In genomic region chr16:67277294-67277998, GRCh38 we compare ENCODE assay signal across 8 cellular contexts. TPM values are rescaled to one million over a fixed set of nuclear protein-coding genes. Genes with fewer than 3 reads are reported as not detected.
DNase-seq lines count a peak whose midpoint lies in the region; ATAC-seq and TF ChIP-seq lines count a peak whose summit lies in the region.

No MANE protein-coding gene starts in this region.

- intact Hi-C loops in mucosa of descending colon (cut with DNase I, micrococcal nuclease): no loop called here

- no peak overlapping the region for H3K4me3 ChIP-seq in mucosa of descending colon

- DNase-seq in AML-193 (lab: John Stamatoyannopoulos, UW) (peak; percentile 12 to 33), mucosa of descending colon (peak; percentile 29 to 70 (median 44)), SHP77 treated with DMSO at 0.1 percent for 48 hours (lab: John Stamatoyannopoulos, UW) (no peak)

- H3K9me3 ChIP-seq in KOPT-K1 (ENCODE audit: insufficient read depth, low read length, poor library complexity, severe bottlenecking) (no peaks in the 10 kb centered on the region), mucosa of descending colon (no peaks in the 10 kb centered on the region)

- TF ChIP-seq CTCF in brain (conservative IDR thresholded peaks at IDR 0.05) (no peak), mucosa of descending colon (IDR thresholded peaks at IDR 0.05) (no peak)

- peaks cover 18% of the 10 kb centered on the region for H3K27me3 Mint-ChIP-seq in brain

- H3K27ac Mint-ChIP-seq in brain: peak overlapping the region in 4 of 5 experiments; percentile 34 to 68 (median 60)

- H3K27ac ChIP-seq in KOPT-K1 (ENCODE audit: low read depth, low read length, poor library complexity, severe bottlenecking): peak overlapping the region; percentile 83

- no peaks in the 10 kb centered on the region for H3K36me3 Mint-ChIP-seq in brain

- no peaks in the 10 kb centered on the region for H3K9me3 Mint-ChIP-seq in brain

- peak; percentile 4 for ATAC-seq in mucosa of descending colon
- ATAC-seq in GM18502 (IDR thresholded peaks at IDR 0.05; ENCODE audit: poor library complexity, unreplicated experiment): no peak
- ATAC-seq in HG02870 (IDR thresholded peaks at IDR 0.05; ENCODE audit: unreplicated experiment): no peak
- no peak for ATAC-seq in GM19397 (IDR thresholded peaks at IDR 0.05; ENCODE audit: unreplicated experiment)

- peak overlapping the region in 3 of 5 experiments; percentile 3 to 49 (median 37) for H3K4me3 Mint-ChIP-seq in brain

- peaks cover 38% of the 10 kb centered on the region for H3K36me3 ChIP-seq in KOPT-K1 (ENCODE audit: insufficient read depth, low read length)
- no peaks in the 10 kb centered on the region for H3K36me3 ChIP-seq in mucosa of descending colon (ENCODE audit: low read depth)

- peaks cover 5% of the 10 kb centered on the region for H3K4me1 ChIP-seq in mucosa of descending colon (ENCODE audit: low read depth)

- H3K4me1 Mint-ChIP-seq in brain: peaks cover 4% of the 10 kb centered on the region

RNA-seq across cellular contexts. Expression of gene PLEKHG4, which starts 1.9 kb away (rescaled TPM):
- 11.1 TPM for polyA plus RNA-seq in brain (ENCODE audit: insufficient read depth, low read depth, low replicate concordance)
- total RNA-seq in mucosa of descending colon: 10 to 100 TPM in 2 of 3 donors, 1 to 10 TPM in 1; 8.0 to 15.4 (median 10.5) TPM

RNA-seq across cellular contexts. Expression of gene SLC9A5, which starts 28.7 kb away (rescaled TPM):
- 0.90 TPM for polyA plus RNA-seq in brain (ENCODE audit: insufficient read depth, low read depth, low replicate concordance)
- total RNA-seq in mucosa of descending colon: 1 to 10 TPM; 1.7 to 2.6 (median 1.9) TPM

RNA-seq across cellular contexts. Expression of gene FHOD1, which starts 30.2 kb away (rescaled TPM):
- polyA plus RNA-seq in brain (ENCODE audit: insufficient read depth, low read depth, low replicate concordance): 5.4 TPM
- 10 to 100 TPM; 30.7 to 36.5 (median 34.1) TPM for total RNA-seq in mucosa of descending colon

RNA-seq across cellular contexts. Expression of gene KCTD19, which starts 49.1 kb away (rescaled TPM):
- polyA plus RNA-seq in brain (ENCODE audit: insufficient read depth, low read depth, low replicate concordance): 3.5 TPM
- total RNA-seq in mucosa of descending colon: under 1 TPM in 1 of 3 donors, not detected in 2; 0.05 TPM

RNA-seq across cellular contexts. Expression of gene LRRC36, which starts 49.2 kb away (rescaled TPM):
- 5.2 TPM for polyA plus RNA-seq in brain (ENCODE audit: insufficient read depth, low read depth, low replicate concordance)
- 1 to 10 TPM in 1 of 3 donors, under 1 TPM in 1, not detected in 1; 0.90 to 1.5 TPM for total RNA-seq in mucosa of descending colon
